17 cellular contexts compared by ENCODE assay signal in genomic region chr18:59814872-59815271, GRCh38.
DNase-seq lines count a peak whose midpoint lies in the region; ATAC-seq and TF ChIP-seq lines count a peak whose summit lies in the region.
"Had no signal": no experiment of that assay in that cellular context is flagged by ENCODE, and none has a peak within 500 bp of the region (broad histone marks: within the 10 kb centered on the region; RNA-seq: fewer than 3 reads in every experiment).

No MANE protein-coding gene starts in this region.

- H3K27me3 ChIP-seq in BJ (ENCODE audit: control insufficient read depth, insufficient read depth, low read length), result no peaks in the 10 kb centered on the region
- H3K27me3 ChIP-seq: Peyer's patch had no signal

- POLR2A ChIA-PET in BJ (lab: Charles Lee), result no interaction called here
- POLR2A ChIA-PET in activated CD8-positive, alpha-beta T cell treated with anti-CD3 and anti-CD28 coated beads, Interleukin-2, amount 10 ng/mL, durations not matched to agents 7 days and 5 days (lab: Charles Lee), result no interaction called here

- no peak overlapping the region for H3K4me3 Mint-ChIP-seq in osteocyte (ENCODE audit: unreplicated experiment)
- no peak overlapping the region for H3K4me3 Mint-ChIP-seq in activated CD8-positive, alpha-beta T cell treated with anti-CD3 and anti-CD28 coated beads, Interleukin-2, amount 10 ng/mL, durations not matched to agents 7 days and 5 days
- H3K4me3 Mint-ChIP-seq: activated T-cell treated with anti-CD3 and anti-CD28 coated beads, Interleukin-2, amount 50 U/mL, for 24 hours; CD4-positive, CD25-positive, alpha-beta regulatory T cell had no signal

- CTCF ChIA-PET in BJ (lab: Yijun Ruan, JAX), result interaction anchor here (0.7 to 1.7 kb wide), 8 partner anchors 9 to 532 kb away, joined by 3 to 9 read pairs (median 4); partner anchors contain the start of gene CCBE1
- CTCF ChIA-PET in activated CD8-positive, alpha-beta T cell treated with anti-CD3 and anti-CD28 coated beads, Interleukin-2, amount 10 ng/mL, durations not matched to agents 7 days and 5 days (lab: Charles Lee), result interaction anchor here (1.0 kb wide), 1 partner anchor 8 kb away, joined by 3 read pairs; no protein-coding TSS in a partner anchor

- peak; percentile 69 for DNase-seq in BJ (ENCODE audit: low read depth)
- peak; percentile 52 for DNase-seq in NCI-H226
- peak; percentile 71 for DNase-seq in epithelial cell of esophagus (ENCODE audit: low read depth)
- no peak for DNase-seq in osteocyte (ENCODE audit: extremely low spot score, unreplicated experiment)
- no peak for DNase-seq in stimulated activated CD4-positive, alpha-beta T cell treated with anti-CD3 and anti-CD28 coated beads, Interleukin-1b, Interleukin-23, amount 100 ng/mL, for 48 hours
- no peak for DNase-seq in activated CD8-positive, alpha-beta T cell treated with anti-CD3 and anti-CD28 coated beads, Interleukin-2, amount 10 ng/mL, durations not matched to agents 7 days and 5 days
- DNase-seq: activated CD4-positive, alpha-beta T cell treated with anti-CD3 and anti-CD28 coated beads for 48 hours; activated T-cell treated with anti-CD3 and anti-CD28 coated beads, Interleukin-2, amount 50 U/mL, for 24 hours; CD4-positive, CD25-positive, alpha-beta regulatory T cell; dermis blood vessel endothelial cell; foreskin melanocyte; islet precursor cell; NCI-H1048; Peyer's patch; stimulated activated CD8-positive, alpha-beta memory T cell treated with anti-CD3 and anti-CD28 coated beads, Interleukin-4, amount 100 ng/mL, for 48 hours had no signal

- no peaks in the 10 kb centered on the region for H3K27me3 Mint-ChIP-seq in osteocyte (ENCODE audit: unreplicated experiment)
- peaks cover 27% of the 10 kb centered on the region for H3K27me3 Mint-ChIP-seq in activated CD8-positive, alpha-beta T cell treated with anti-CD3 and anti-CD28 coated beads, Interleukin-2, amount 10 ng/mL, durations not matched to agents 7 days and 5 days (ENCODE audit: low read depth)

- H3K4me3 ChIP-seq in BJ (ENCODE audit: low read depth, low read length) (no peak overlapping the region), epithelial cell of esophagus (ENCODE audit: low read length) (no peak overlapping the region)
- H3K4me3 ChIP-seq: Peyer's patch had no signal

- no peak for TF ChIP-seq CTCF in BJ (IDR thresholded peaks at IDR 0.05; ENCODE audit: insufficient read depth, low read depth, low read length)
- no peak for TF ChIP-seq CTCF in epithelial cell of esophagus (IDR thresholded peaks at IDR 0.05; ENCODE audit: insufficient read depth, low read depth, low read length, missing control alignments)
- TF ChIP-seq CTCF in osteocyte (IDR thresholded peaks at IDR 0.05), result no peak

- H3K36me3 Mint-ChIP-seq in osteocyte (ENCODE audit: unreplicated experiment), result peaks cover 3% of the 10 kb centered on the region
- no peaks in the 10 kb centered on the region for H3K36me3 Mint-ChIP-seq in activated CD8-positive, alpha-beta T cell treated with anti-CD3 and anti-CD28 coated beads, Interleukin-2, amount 10 ng/mL, durations not matched to agents 7 days and 5 days (ENCODE audit: low read depth)
- H3K36me3 Mint-ChIP-seq: CD4-positive, CD25-positive, alpha-beta regulatory T cell had no signal

- H3K9me3 Mint-ChIP-seq in osteocyte (ENCODE audit: unreplicated experiment), result no peaks in the 10 kb centered on the region
- H3K9me3 Mint-ChIP-seq in activated CD8-positive, alpha-beta T cell treated with anti-CD3 and anti-CD28 coated beads, Interleukin-2, amount 10 ng/mL, durations not matched to agents 7 days and 5 days (ENCODE audit: insufficient read depth), result no peaks in the 10 kb centered on the region
- H3K9me3 Mint-ChIP-seq: activated T-cell treated with anti-CD3 and anti-CD28 coated beads, Interleukin-2, amount 50 U/mL, for 24 hours had no signal

- ATAC-seq in HG03025 (IDR thresholded peaks at IDR 0.05; ENCODE audit: low FRiP score, unreplicated experiment) (no peak), esophagus mucosa (no peak)
- no peak for ATAC-seq in activated CD8-positive, alpha-beta T cell treated with anti-CD3 and anti-CD28 coated beads, Interleukin-2, amount 10 ng/mL, durations not matched to agents 7 days and 5 days

- H3K36me3 ChIP-seq in BJ (ENCODE audit: control insufficient read depth, insufficient read depth, low read length), result no peaks in the 10 kb centered on the region
- H3K36me3 ChIP-seq: Peyer's patch had no signal

- peaks cover 21% of the 10 kb centered on the region for H3K4me1 Mint-ChIP-seq in osteocyte (ENCODE audit: unreplicated experiment)
- H3K4me1 Mint-ChIP-seq in activated CD8-positive, alpha-beta T cell treated with anti-CD3 and anti-CD28 coated beads, Interleukin-2, amount 10 ng/mL, durations not matched to agents 7 days and 5 days (ENCODE audit: low read depth), result peaks cover 11% of the 10 kb centered on the region

- H3K27ac Mint-ChIP-seq in osteocyte (ENCODE audit: unreplicated experiment), result peak overlapping the region; percentile 87
- no peak overlapping the region for H3K27ac Mint-ChIP-seq in activated CD8-positive, alpha-beta T cell treated with anti-CD3 and anti-CD28 coated beads, Interleukin-2, amount 10 ng/mL, durations not matched to agents 7 days and 5 days
- H3K27ac Mint-ChIP-seq: activated T-cell treated with anti-CD3 and anti-CD28 coated beads, Interleukin-2, amount 50 U/mL, for 24 hours; CD4-positive, CD25-positive, alpha-beta regulatory T cell had no signal

Comparison
In these comparisons a context has a peak if more than half of its experiments do, and no peak if none do; other contexts are left out.
1. DNase-seq: peak in BJ (single experiment), NCI-H226 (single experiment) and epithelial cell of esophagus (single experiment); none in osteocyte (single experiment), stimulated activated CD4-positive, alpha-beta T cell treated with anti-CD3 and anti-CD28 coated beads, Interleukin-1b, Interleukin-23, amount 100 ng/mL, for 48 hours (single experiment) and activated CD8-positive, alpha-beta T cell treated with anti-CD3 and anti-CD28 coated beads, Interleukin-2, amount 10 ng/mL, durations not matched to agents 7 days and 5 days (single experiment).